18 cellular contexts compared by ENCODE assay signal in genomic region chr14:32313977-32314376, GRCh38. TPM values are rescaled to one million over a fixed set of nuclear protein-coding genes. Genes with fewer than 3 reads are reported as not detected.
"Had no signal": no experiment of that assay in that cellular context is flagged by ENCODE, and none has a peak within 500 bp of the region (broad histone marks: within the 10 kb centered on the region; RNA-seq: fewer than 3 reads in every experiment).

No MANE protein-coding gene starts in this region.

- H3K9me3 Mint-ChIP-seq: activated CD4-positive, alpha-beta memory T cell treated with anti-CD3 and anti-CD28 coated beads, Interleukin-2, amount 10 ng/mL, durations not matched to agents 7 days and 5 days; activated naive CD8-positive, alpha-beta T cell treated with anti-CD3 and anti-CD28 coated beads for 36 hours; activated T-helper 17 cell treated with anti-CD3 and anti-CD28 coated beads, Interleukin-2, amount 50 U/mL, for 72 hours; naive thymus-derived CD8-positive, alpha-beta T cell; stimulated activated effector memory CD8-positive, alpha-beta T cell treated with anti-CD3 and anti-CD28 coated beads, Interleukin-12 subunit alpha, Interleukin-12 subunit beta, amount 100 ng/mL, for 72 hours had no signal

- ATAC-seq: activated T-helper 17 cell treated with anti-CD3 and anti-CD28 coated beads, Interleukin-2, amount 50 U/mL, for 72 hours; effector memory CD8-positive, alpha-beta T cell; naive thymus-derived CD8-positive, alpha-beta T cell; stimulated activated effector memory CD8-positive, alpha-beta T cell treated with anti-CD3 and anti-CD28 coated beads, Interleukin-12 subunit alpha, Interleukin-12 subunit beta, amount 100 ng/mL, for 72 hours had no signal

- H3K9me3 ChIP-seq: pancreas, right lobe of liver, thoracic aorta had no signal

- H3K4me3 Mint-ChIP-seq: activated CD4-positive, alpha-beta memory T cell treated with anti-CD3 and anti-CD28 coated beads, Interleukin-2, amount 10 ng/mL, durations not matched to agents 7 days and 5 days; activated naive CD8-positive, alpha-beta T cell treated with anti-CD3 and anti-CD28 coated beads for 36 hours; activated T-helper 17 cell treated with anti-CD3 and anti-CD28 coated beads, Interleukin-2, amount 50 U/mL, for 72 hours; effector memory CD8-positive, alpha-beta T cell; immature natural killer cell; naive thymus-derived CD8-positive, alpha-beta T cell; stimulated activated effector memory CD8-positive, alpha-beta T cell treated with anti-CD3 and anti-CD28 coated beads, Interleukin-12 subunit alpha, Interleukin-12 subunit beta, amount 100 ng/mL, for 72 hours had no signal

- H3K36me3 Mint-ChIP-seq: activated naive CD8-positive, alpha-beta T cell treated with anti-CD3 and anti-CD28 coated beads for 36 hours; immature natural killer cell; stimulated activated effector memory CD8-positive, alpha-beta T cell treated with anti-CD3 and anti-CD28 coated beads, Interleukin-12 subunit alpha, Interleukin-12 subunit beta, amount 100 ng/mL, for 72 hours had no signal

- DNase-seq: activated CD4-positive, alpha-beta memory T cell treated with anti-CD3 and anti-CD28 coated beads, Interleukin-2, amount 10 ng/mL, durations not matched to agents 7 days and 5 days; activated CD4-positive, alpha-beta T cell treated with anti-CD3 and anti-CD28 coated beads for 48 hours; activated CD4-positive, CD25-positive, alpha-beta regulatory T cell; activated naive CD4-positive, alpha-beta T cell; activated naive CD8-positive, alpha-beta T cell treated with anti-CD3 and anti-CD28 coated beads for 36 hours; activated T-cell treated with anti-CD3 and anti-CD28 coated beads, Interleukin-2, amount 50 U/mL, for 1 hour; amniotic stem cell; effector memory CD8-positive, alpha-beta T cell; immature natural killer cell; kidney glomerular epithelial cell; mesenchymal stem cell; naive thymus-derived CD8-positive, alpha-beta T cell; pancreas; right lobe of liver; stimulated activated CD4-positive, alpha-beta T cell treated with anti-CD3 and anti-CD28 coated beads, Interleukin-4, amount 100 ng/mL, for 24 hours had no signal

- H3K27ac ChIP-seq: pancreas, right lobe of liver, thoracic aorta had no signal

- H3K27me3 Mint-ChIP-seq: activated CD4-positive, alpha-beta memory T cell treated with anti-CD3 and anti-CD28 coated beads, Interleukin-2, amount 10 ng/mL, durations not matched to agents 7 days and 5 days; activated naive CD8-positive, alpha-beta T cell treated with anti-CD3 and anti-CD28 coated beads for 36 hours had no signal

- H3K27ac Mint-ChIP-seq: activated CD4-positive, alpha-beta memory T cell treated with anti-CD3 and anti-CD28 coated beads, Interleukin-2, amount 10 ng/mL, durations not matched to agents 7 days and 5 days; activated naive CD8-positive, alpha-beta T cell treated with anti-CD3 and anti-CD28 coated beads for 36 hours; activated T-helper 17 cell treated with anti-CD3 and anti-CD28 coated beads, Interleukin-2, amount 50 U/mL, for 72 hours; effector memory CD8-positive, alpha-beta T cell; immature natural killer cell; naive thymus-derived CD8-positive, alpha-beta T cell; stimulated activated effector memory CD8-positive, alpha-beta T cell treated with anti-CD3 and anti-CD28 coated beads, Interleukin-12 subunit alpha, Interleukin-12 subunit beta, amount 100 ng/mL, for 72 hours had no signal

- H3K4me1 Mint-ChIP-seq: activated CD4-positive, alpha-beta memory T cell treated with anti-CD3 and anti-CD28 coated beads, Interleukin-2, amount 10 ng/mL, durations not matched to agents 7 days and 5 days; activated naive CD8-positive, alpha-beta T cell treated with anti-CD3 and anti-CD28 coated beads for 36 hours; activated T-helper 17 cell treated with anti-CD3 and anti-CD28 coated beads, Interleukin-2, amount 50 U/mL, for 72 hours; immature natural killer cell; naive thymus-derived CD8-positive, alpha-beta T cell; stimulated activated effector memory CD8-positive, alpha-beta T cell treated with anti-CD3 and anti-CD28 coated beads, Interleukin-12 subunit alpha, Interleukin-12 subunit beta, amount 100 ng/mL, for 72 hours had no signal

- H3K4me3 ChIP-seq: pancreas, right lobe of liver, thoracic aorta had no signal

- H3K36me3 ChIP-seq: pancreas, right lobe of liver, thoracic aorta had no signal

- H3K4me1 ChIP-seq: pancreas, right lobe of liver had no signal

- H3K27me3 ChIP-seq: pancreas, right lobe of liver had no signal

RNA-seq across cellular contexts. Expression of gene AKAP6, which starts 15.1 kb away (rescaled TPM):
- polyA plus RNA-seq: immature natural killer cell had no signal
